In the genomic region with DNA sequence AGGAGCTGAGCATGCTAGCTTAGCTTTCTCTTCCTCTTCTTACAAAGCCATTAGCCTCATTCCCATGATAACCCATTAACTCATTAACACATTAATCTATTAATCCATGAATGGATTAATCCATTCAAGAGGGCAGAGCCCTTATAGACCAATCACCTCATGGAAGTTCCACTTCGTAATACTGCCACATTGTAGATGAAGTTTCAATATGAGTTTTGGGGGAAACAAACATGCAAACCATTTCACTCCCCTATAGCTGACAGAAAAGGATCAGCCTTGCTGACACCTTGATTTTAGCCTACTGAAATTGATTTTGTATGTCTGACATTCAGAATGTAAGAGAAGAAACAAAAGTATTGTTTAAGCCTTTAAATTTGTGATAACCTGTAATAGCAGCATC, we compare ENCODE assay signal across 19 cellular contexts.
DNase-seq lines count a peak whose midpoint lies in the region; ATAC-seq and TF ChIP-seq lines count a peak whose summit lies in the region.
"Had no signal": no experiment of that assay in that cellular context is flagged by ENCODE, and none has a peak within 500 bp of the region (broad histone marks: within the 10 kb centered on the region; RNA-seq: fewer than 3 reads in every experiment).

No MANE protein-coding gene starts in this region.

- TF ChIP-seq POLR2A in body of pancreas (IDR thresholded peaks at IDR 0.05): no peak

- H3K4me1 ChIP-seq in body of pancreas (no peaks in the 10 kb centered on the region), osteoblast (ENCODE audit: insufficient read depth, low read length) (no peaks in the 10 kb centered on the region), PC-9 (replicated peaks; ENCODE audit: insufficient read depth) (no peaks in the 10 kb centered on the region)
- H3K4me1 ChIP-seq: SJSA1, tibial artery had no signal

- no peaks in the 10 kb centered on the region for H3K27me3 ChIP-seq in body of pancreas
- no peaks in the 10 kb centered on the region for H3K27me3 ChIP-seq in osteoblast (ENCODE audit: insufficient read depth, low read length)
- no peaks in the 10 kb centered on the region for H3K27me3 ChIP-seq in PC-9 (ENCODE audit: insufficient read depth, low read depth)
- H3K27me3 ChIP-seq: SJSA1, tibial artery had no signal

- no peaks in the 10 kb centered on the region for H3K36me3 ChIP-seq in body of pancreas (replicated peaks in 1 of 2; ENCODE audit: insufficient read depth in 1 of 2, low read depth in 2 of 2)
- no peaks in the 10 kb centered on the region for H3K36me3 ChIP-seq in osteoblast (ENCODE audit: insufficient read depth, low read length)
- no peaks in the 10 kb centered on the region for H3K36me3 ChIP-seq in PC-9 (ENCODE audit: low read depth)
- H3K36me3 ChIP-seq: SJSA1, tibial artery had no signal

- H3K4me2 ChIP-seq in osteoblast (ENCODE audit: insufficient read depth, low read length): no peak overlapping the region
- H3K4me2 ChIP-seq in PC-9: no peak overlapping the region

- H3K4me3 ChIP-seq in body of pancreas: no peak overlapping the region
- H3K4me3 ChIP-seq in osteoblast (ENCODE audit: insufficient read depth, low read length): no peak overlapping the region
- no peak overlapping the region for H3K4me3 ChIP-seq in PC-9
- H3K4me3 ChIP-seq: lung, SJSA1, tibial artery had no signal

- POLR2A ChIA-PET in PC-9 (lab: Charles Lee; ENCODE audit: unreplicated experiment): no interaction called here

- no peaks in the 10 kb centered on the region for H3K9me2 ChIP-seq in PC-9 (ENCODE audit: insufficient read depth)

- H3F3A ChIP-seq in PC-9 (ENCODE audit: insufficient read depth, low read depth): no peaks in the 10 kb centered on the region

- ATAC-seq in GM19025 (IDR thresholded peaks at IDR 0.05; ENCODE audit: low read depth, unreplicated experiment): peak; percentile 48
- peak; percentile 70 for ATAC-seq in HG02588 (IDR thresholded peaks at IDR 0.05; ENCODE audit: unreplicated experiment)
- ATAC-seq in HG03159 (IDR thresholded peaks at IDR 0.05; ENCODE audit: unreplicated experiment): peak; percentile 74
- no peak for ATAC-seq in omental fat pad (ENCODE audit: low FRiP score)
- ATAC-seq in body of pancreas: no peak
- ATAC-seq: stimulated activated effector memory CD8-positive, alpha-beta T cell treated with anti-CD3 and anti-CD28 coated beads, Interleukin-12 subunit alpha, Interleukin-12 subunit beta, amount 100 ng/mL, for 72 hours had no signal

- DNase-seq in omental fat pad (ENCODE audit: low spot score) (no peak), body of pancreas (no peak), osteoblast (ENCODE audit: insufficient read length, low spot score, missing footprints) (no peak), PC-9 (no peak)
- DNase-seq: activated CD4-positive, alpha-beta T cell treated with anti-CD3 and anti-CD28 coated beads for 4 hours; activated CD8-positive, alpha-beta memory T cell treated with anti-CD3 and anti-CD28 coated beads, Interleukin-2, amount 50 U/mL, for 48 hours; erythroblast; H9; naive B cell; NCI-H187 treated with DMSO at 0.1 percent for 48 hours; NCI-H446 treated with DMSO at 0.1 percent for 48 hours; T1000; tibial artery had no signal

- H3K79me2 ChIP-seq in osteoblast (ENCODE audit: insufficient read depth, low read length) (no peaks in the 10 kb centered on the region), PC-9 (ENCODE audit: low read depth) (no peaks in the 10 kb centered on the region)

- CTCF ChIA-PET in PC-9 (lab: Charles Lee): no interaction called here

- BruUV-seq in PC-9 (replicated peaks; lab: Mats Ljungman, UMichigan): no TSS peak

- 70 to 85% methylated on average over 1 of the region's 1 CpG for WGBS in body of pancreas, 2 donors

- H4K20me1 ChIP-seq in osteoblast (ENCODE audit: insufficient read depth, low read length) (no peaks in the 10 kb centered on the region), PC-9 (ENCODE audit: insufficient read depth) (no peaks in the 10 kb centered on the region)

- no peak for TF ChIP-seq CTCF in omental fat pad (IDR thresholded peaks at IDR 0.05)
- TF ChIP-seq CTCF in body of pancreas (IDR thresholded peaks at IDR 0.05): no peak
- no peak for TF ChIP-seq CTCF in osteoblast (IDR thresholded peaks at IDR 0.05; ENCODE audit: extremely low read depth, low read depth, low read length)
- TF ChIP-seq CTCF in PC-9 (conservative IDR thresholded peaks at IDR 0.05): no peak

- H3K9me3 ChIP-seq in body of pancreas (no peaks in the 10 kb centered on the region), osteoblast (ENCODE audit: low read depth, low read length) (peaks cover 3% of the 10 kb centered on the region), PC-9 (ENCODE audit: insufficient read depth, low read depth) (no peaks in the 10 kb centered on the region)
- H3K9me3 ChIP-seq: SJSA1, tibial artery had no signal

- H3K27ac ChIP-seq in body of pancreas (no peak overlapping the region), osteoblast (ENCODE audit: low read depth, low read length) (no peak overlapping the region), PC-9 (no peak overlapping the region)
- H3K27ac ChIP-seq: SJSA1, tibial artery had no signal

- H2AFZ ChIP-seq in osteoblast (ENCODE audit: low read length) (no peak overlapping the region), PC-9 (no peak overlapping the region)

- intact Hi-C loops in body of pancreas (cut with DNase I) (no loop called here), PC-9 (cut with micrococcal nuclease; ENCODE audit: unreplicated experiment) (no loop called here)

Comparison
In these comparisons a context has a peak if more than half of its experiments do, and no peak if none do; other contexts are left out.
1. ATAC-seq: peak in GM19025 (single experiment), HG02588 (single experiment) and HG03159 (single experiment); none in omental fat pad (single experiment) and body of pancreas (single experiment).